Comparison of ENCODE assay signal across 23 cellular contexts in the genomic region with DNA sequence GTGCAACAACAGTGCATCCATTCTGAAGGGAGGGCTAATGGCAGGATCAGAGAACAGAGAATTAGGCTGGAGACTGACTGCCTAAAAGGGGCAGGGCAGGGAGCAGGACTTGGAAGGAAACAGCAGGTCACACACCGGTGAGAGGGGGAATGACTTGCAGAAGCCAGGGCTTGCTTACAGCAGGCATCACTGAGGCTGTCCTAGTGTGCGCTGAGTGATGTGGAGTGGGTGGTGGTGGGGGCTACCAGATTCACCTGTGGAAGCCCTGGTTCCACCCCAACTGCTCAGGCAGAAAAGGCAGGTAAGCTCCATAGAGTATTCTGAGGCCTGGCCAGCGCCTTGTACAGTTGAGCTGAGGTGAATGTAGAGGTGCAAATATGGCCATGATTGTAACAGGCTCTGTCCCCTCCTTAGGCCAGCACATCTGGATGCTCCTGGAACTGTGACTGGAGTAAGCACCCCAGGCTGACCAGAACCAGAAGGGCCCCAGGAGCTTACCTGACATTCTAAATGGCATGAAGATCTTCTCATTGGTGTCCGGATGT. TPM values are rescaled to one million over a fixed set of nuclear protein-coding genes. Genes with fewer than 3 reads are reported as not detected.
DNase-seq lines count a peak whose midpoint lies in the region; ATAC-seq, FAIRE-seq and TF ChIP-seq lines count a peak whose summit lies in the region.
"Had no signal": no experiment of that assay in that cellular context is flagged by ENCODE, and none has a peak within 500 bp of the region (broad histone marks: within the 10 kb centered on the region; RNA-seq: fewer than 3 reads in every experiment).

No MANE protein-coding gene starts in this region.

- 0 out of 2 replicates have a peak overlapping the region, but pooled peaks have one; percentile 13 for H2AK5ac ChIP-seq in H1 (ENCODE audit: low read depth, low read length)

- no peak overlapping the region for H3K4ac ChIP-seq in H1 (replicated peaks; ENCODE audit: insufficient read length, low read depth, low read length)

- no peak overlapping the region for H3K9ac ChIP-seq in H1 (replicated peaks in 1 of 4; ENCODE audit: extremely low read depth in 1 of 4, low read depth in 3 of 4, low read length in 3 of 4)
- H3K9ac ChIP-seq: BLaER1 had no signal

- H3K4me3 Mint-ChIP-seq in neural crest cell: no peak overlapping the region
- H3K4me3 Mint-ChIP-seq: CD4-positive, CD25-positive, alpha-beta regulatory T cell had no signal

- H4K8ac ChIP-seq in H1 (ENCODE audit: extremely low read depth, insufficient read depth, low read length): no peak overlapping the region

- H3K4me3 ChIP-seq in A549 (no peak overlapping the region), H1 (ENCODE audit: extremely low read depth in 1 of 4, insufficient read depth in 2 of 4, low read depth in 3 of 4, low read length in 4 of 4) (no peak overlapping the region), gastroesophageal sphincter (no peak overlapping the region)
- H3K4me3 ChIP-seq: BLaER1, SJSA1 had no signal

- DNase-seq in A549 (ENCODE audit: low read depth in 1 of 2, low spot score in 1 of 2) (no peak), H1 (ENCODE audit: low read depth in 1 of 2, low spot score in 2 of 2) (no peak), left lobe of liver (ENCODE audit: low spot score) (peak; percentile 44), neural crest cell (ENCODE audit: low read depth, low spot score) (no peak), NCI-H345 (lab: John Stamatoyannopoulos, UW) (no peak)
- no peak for DNase-seq in stimulated activated naive CD4-positive, alpha-beta T cell (lab: John Stamatoyannopoulos, UW)
- DNase-seq: 8988T; CD4-positive, CD25-positive, alpha-beta regulatory T cell; GOT3; Karpas-422; NCI-H1092; NCI-H1436 treated with DMSO at 0.1 percent for 48 hours; NCI-H1930; NCI-H2107; NCI-H446; NCI-H524 treated with DMSO at 0.1 percent for 48 hours; NCI-H774; PC-3 had no signal

- TF ChIP-seq CTCF in A549 (IDR thresholded peaks at IDR 0.05): no peak
- no peak for TF ChIP-seq CTCF in H1 (IDR thresholded peaks at IDR 0.05; ENCODE audit: control extremely low read depth in 1 of 3, insufficient read depth in 1 of 3, low read depth in 1 of 3, low read length in 3 of 3)
- TF ChIP-seq CTCF in neural crest cell (conservative IDR thresholded peaks at IDR 0.05): no peak
- TF ChIP-seq CTCF in gastroesophageal sphincter (IDR thresholded peaks at IDR 0.05): no peak

- no peaks in the 10 kb centered on the region for H3K9me3 ChIP-seq in A549
- H3K9me3 ChIP-seq in H1 (ENCODE audit: insufficient read depth in 2 of 2, low read depth in 1 of 2, low read length in 1 of 2): no peaks in the 10 kb centered on the region
- no peaks in the 10 kb centered on the region for H3K9me3 ChIP-seq in gastroesophageal sphincter
- H3K9me3 ChIP-seq: BLaER1, SJSA1 had no signal

- H3K9me3 Mint-ChIP-seq in neural crest cell: no peaks in the 10 kb centered on the region

- CTCF ChIA-PET in A549 (lab: Yijun Ruan, JAX) (interaction anchor here (0.6 to 2.2 kb wide), 6 partner anchors 28 to 187 kb away, joined by 3 to 6 read pairs (median 4); no protein-coding TSS in a partner anchor), H1 (lab: Charles Lee; ENCODE audit: partially characterized antibody) (interaction anchor here (0.6 to 1.8 kb wide), 5 partner anchors 13 to 63 kb away, joined by 3 to 4 read pairs (median 3); no protein-coding TSS in a partner anchor)

- no peaks in the 10 kb centered on the region for H3K27me3 Mint-ChIP-seq in neural crest cell (ENCODE audit: low read depth)
- H3K27me3 Mint-ChIP-seq: CD4-positive, CD25-positive, alpha-beta regulatory T cell had no signal

- POLR2A ChIA-PET in A549 (lab: Yijun Ruan, JAX) (no interaction called here), H1 (lab: Charles Lee; ENCODE audit: partially characterized antibody) (no interaction called here)

- H3K27me3 ChIP-seq in H1 (replicated peaks in 1 of 4; ENCODE audit: control insufficient read depth in 3 of 4, extremely low read depth in 1 of 4, insufficient read depth in 3 of 4, low read length in 3 of 4): no peaks in the 10 kb centered on the region
- H3K27me3 ChIP-seq in gastroesophageal sphincter: no peaks in the 10 kb centered on the region
- H3K27me3 ChIP-seq: BLaER1, SJSA1 had no signal

- ATAC-seq in A549 (peak in 1 of 2 experiments; percentile 15; a peak in 3 of 6 replicates), left lobe of liver (peak; percentile 37), HG03095 (IDR thresholded peaks at IDR 0.05; ENCODE audit: unreplicated experiment) (no peak), gastroesophageal sphincter (no peak)
- ATAC-seq: HCT116, PC-3 had no signal

- H3K4me1 Mint-ChIP-seq in neural crest cell: peaks cover 21% of the 10 kb centered on the region
- H3K4me1 Mint-ChIP-seq: CD4-positive, CD25-positive, alpha-beta regulatory T cell had no signal

- H4K5ac ChIP-seq in H1 (ENCODE audit: insufficient read length, low read depth, low read length): no peak overlapping the region

- H2AFZ ChIP-seq in H1 (ENCODE audit: low read length): no peak overlapping the region

- H3K79me2 ChIP-seq in H1 (ENCODE audit: control insufficient read depth in 1 of 2, insufficient read depth in 2 of 2, low read length in 2 of 2): no peaks in the 10 kb centered on the region

- H2BK15ac ChIP-seq in H1 (ENCODE audit: low read length): no peak overlapping the region

- H3K4me1 ChIP-seq in A549 (peaks cover 22% of the 10 kb centered on the region), H1 (replicated peaks in 1 of 4; ENCODE audit: control insufficient read depth in 3 of 4, insufficient read depth in 4 of 4, low read length in 3 of 4) (no peaks in the 10 kb centered on the region; a peak in 1 of 7 replicates), gastroesophageal sphincter (no peaks in the 10 kb centered on the region)

- peaks cover 2% of the 10 kb centered on the region for H3K36me3 Mint-ChIP-seq in neural crest cell (ENCODE audit: low read depth)

- no peak for TF ChIP-seq RAD21 in A549 (conservative IDR thresholded peaks at IDR 0.05 in 1 of 2, IDR thresholded peaks at IDR 0.05 in 1 of 2)
- no peak for TF ChIP-seq RAD21 in H1 (IDR thresholded peaks at IDR 0.05 in 1 of 2, conservative IDR thresholded peaks at IDR 0.05 in 1 of 2; ENCODE audit: low read depth in 2 of 2, low read length in 2 of 2)

- H4K91ac ChIP-seq in H1 (replicated peaks; ENCODE audit: insufficient read length, low read length): no peak overlapping the region

- FAIRE-seq in A549 (lab: Jason Lieb, UNC) (no peak), H1 (lab: Jason Lieb, UNC) (no peak)

- H4K20me1 ChIP-seq in H1 (replicated peaks in 1 of 2; ENCODE audit: control insufficient read depth in 1 of 2, insufficient read depth in 2 of 2, low read length in 2 of 2): peaks cover 0 to 3% of the 10 kb centered on the region in 2 experiments
- H4K20me1 ChIP-seq: BLaER1 had no signal

- no peak for TF ChIP-seq EP300 in A549 (IDR thresholded peaks at IDR 0.05)
- no peak for TF ChIP-seq EP300 in H1 (IDR thresholded peaks at IDR 0.05; ENCODE audit: borderline replicate concordance in 1 of 2, low read depth in 2 of 2, low read length in 2 of 2)
- TF ChIP-seq EP300 in gastroesophageal sphincter (IDR thresholded peaks at IDR 0.05): no peak

- H2BK20ac ChIP-seq in H1 (ENCODE audit: low read length): no peak overlapping the region

- H3K27ac ChIP-seq in A549 (peak overlapping the region; percentile 38 to 79; a peak in 5 of 6 replicates), H1 (ENCODE audit: low read depth, low read length) (no peak overlapping the region), gastroesophageal sphincter (no peak overlapping the region)
- H3K27ac ChIP-seq: BLaER1, SJSA1 had no signal

- H3K23me2 ChIP-seq in H1 (ENCODE audit: low read depth, low read length): no peaks in the 10 kb centered on the region

- no peak overlapping the region for H3K56ac ChIP-seq in H1 (replicated peaks; ENCODE audit: insufficient read length, low read depth, low read length)

- no peak overlapping the region; the same call in 1 of the 2 replicates for H2BK5ac ChIP-seq in H1 (ENCODE audit: low read depth, low read length)

- no peak overlapping the region for H3K14ac ChIP-seq in H1 (ENCODE audit: insufficient read length)

- H3K4me2 ChIP-seq in A549 (peak overlapping the region; percentile 61; the same call in 2 of the 3 replicates), H1 (ENCODE audit: insufficient read depth in 1 of 2, low read depth in 2 of 2, low read length in 2 of 2) (no peak overlapping the region)
- H3K4me2 ChIP-seq: BLaER1 had no signal

- H2BK120ac ChIP-seq in H1 (replicated peaks; ENCODE audit: low read depth, low read length): no peak overlapping the region

- peak overlapping the region; percentile 93 for H3K27ac Mint-ChIP-seq in neural crest cell (ENCODE audit: unreplicated experiment)
- H3K27ac Mint-ChIP-seq: CD4-positive, CD25-positive, alpha-beta regulatory T cell had no signal

- WGBS in A549 (ENCODE audit: missing lambda C conversion rate): 96% methylated on average over 4 of the region's 4 CpGs
- 94% methylated on average over 4 of the region's 4 CpGs; no CpG with 5 or more reads in 1 of the 2 experiments for WGBS in H1 (ENCODE audit: extremely low coverage in 1 of 2, insufficient coverage in 1 of 2, insufficient read length in 1 of 2, insufficient replicate concordance in 2 of 2, low coverage in 1 of 2, low lambda C conversion rate in 2 of 2, missing lambda C conversion rate in 1 of 2), 2 experiments
- WGBS in gastroesophageal sphincter (ENCODE audit: low coverage in 1 of 2), 2 donors: 82 to 85% methylated on average over 3 to 4 of the region's 4 CpGs

- TF ChIP-seq POLR2A in A549 (IDR thresholded peaks at IDR 0.05; ENCODE audit: low read length): no peak
- TF ChIP-seq POLR2A in H1 (IDR thresholded peaks at IDR 0.05; ENCODE audit: control extremely low read depth in 1 of 2, low read depth in 2 of 2, low read length in 2 of 2): no peak
- TF ChIP-seq POLR2A in gastroesophageal sphincter (IDR thresholded peaks at IDR 0.05): no peak

- no peaks in the 10 kb centered on the region for H3K36me3 ChIP-seq in H1 (ENCODE audit: control insufficient read depth in 2 of 4, insufficient read depth in 4 of 4, low read length in 3 of 4)
- H3K36me3 ChIP-seq in gastroesophageal sphincter: peaks cover 0 to 35% of the 10 kb centered on the region in 2 donors

- H3K79me1 ChIP-seq in H1 (ENCODE audit: low read depth, low read length): no peaks in the 10 kb centered on the region

- no peak overlapping the region for H3K18ac ChIP-seq in H1 (ENCODE audit: extremely low read depth, low read length)

- H3K23ac ChIP-seq in H1 (ENCODE audit: insufficient read length): no peak overlapping the region

- no peak overlapping the region for H2BK12ac ChIP-seq in H1 (ENCODE audit: low read depth, low read length)

RNA-seq across cellular contexts. Expression of gene SFXN5, which starts 49.4 kb away (rescaled TPM):
- polyA plus RNA-seq in A549 (2011; rRNA removed) (16.7 and 22.0 TPM in 2 replicates), A549 (2017; fragmentation: RNase III; extraction: RNeasy Plus Mini Kit Qiagen cat#74134 plus additional on column Dnase treatment) (18.2 to 20.4 TPM (median 19.6 TPM) in 3 replicates), H1 (2011; rRNA removed) (33.1 and 45.9 TPM in 2 replicates)
- 19.8 and 21.7 TPM in 2 replicates for polyA plus RNA-seq in A549 (2012; cell fraction: cytosol; rRNA removed)
- polyA plus RNA-seq in A549 (2012; cell fraction: nucleus; rRNA removed): 60.1 and 76.2 TPM in 2 replicates
- polyA minus RNA-seq in A549 (2011; rRNA and poly(A)+ RNA removed): 32.2 and 41.1 TPM in 2 replicates
- 29.3 and 29.4 TPM in 2 replicates for total RNA-seq in H1 (2021; fragmentation: NEBNext Ultra II Directional; extraction: Animal tissue kit (Norgen Biotek cat#: 25700))
- polyA plus RNA-seq in H1 (2011; cell fraction: cytosol; rRNA removed): 27.8 TPM
- polyA plus RNA-seq in H1 (2011; cell fraction: nucleus; rRNA removed): 87.1 TPM
- polyA plus RNA-seq in H1 (2012, experiment 1 of 2): 20.0 to 23.2 TPM (median 21.2 TPM) in 4 replicates
- 19.3 TPM for polyA plus RNA-seq in H1 (2012, experiment 2 of 2)
- 18.7 TPM for polyA plus RNA-seq in H1 (2013, experiment 1 of 2)
- polyA plus RNA-seq in H1 (2013, experiment 2 of 2): 20.6 TPM
- 53.5 and 60.7 TPM in 2 replicates for polyA minus RNA-seq in H1 (2011; rRNA and poly(A)+ RNA removed)
- 20.0 TPM for polyA minus RNA-seq in H1 (2011; cell fraction: cytosol; rRNA and poly(A)+ RNA removed)
- 39.1 TPM for polyA minus RNA-seq in H1 (2011; cell fraction: nucleus; rRNA and poly(A)+ RNA removed)
- total RNA-seq in left lobe of liver (80.1 TPM), neural crest cell (21.8 and 23.3 TPM in 2 replicates), gastroesophageal sphincter (10 to 100 TPM in 1 of 4 donors, 1 to 10 TPM in 3; 5.7 to 11.8 (median 6.7) TPM)

Comparison
In these comparisons a context has a peak if more than half of its experiments do, and no peak if none do; other contexts are left out.
1. H3K27ac ChIP-seq: peak in A549 (2 of 2); none in H1 (single experiment) and gastroesophageal sphincter (0 of 4).